8 cellular contexts compared by ENCODE assay signal in the genomic region with DNA sequence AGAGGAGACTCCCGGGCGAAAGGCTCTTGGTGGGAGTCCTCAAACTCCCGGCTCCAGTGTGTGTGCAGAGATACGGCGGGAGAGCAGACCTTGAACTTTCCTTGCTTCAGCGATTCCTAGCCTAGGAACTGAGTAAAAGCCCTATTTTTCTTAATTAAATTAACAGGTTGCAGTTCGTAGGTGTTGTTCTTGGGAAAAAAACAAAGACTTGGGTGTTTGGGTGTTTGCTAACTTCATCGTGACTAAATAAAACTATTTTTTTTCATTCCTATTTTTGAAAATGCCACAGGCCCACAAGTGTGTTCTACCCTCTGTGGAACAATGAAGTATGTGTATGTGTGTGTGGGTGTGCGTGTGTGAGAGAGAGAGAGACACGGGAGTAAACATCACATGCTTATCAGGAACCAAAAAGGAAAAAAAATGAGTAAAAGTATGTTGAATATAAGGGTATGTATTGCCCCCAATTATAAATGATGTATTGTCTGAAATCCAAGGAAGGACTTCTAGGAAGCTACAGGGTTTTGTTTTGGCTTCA. TPM values are rescaled to one million over a fixed set of nuclear protein-coding genes. Genes with fewer than 3 reads are reported as not detected.
DNase-seq lines count a peak whose midpoint lies in the region; ATAC-seq, FAIRE-seq and TF ChIP-seq lines count a peak whose summit lies in the region.

No MANE protein-coding gene starts in this region.

- FAIRE-seq in RCC 7860 (lab: Jason Lieb, UNC), result no peak

- H3K36me3 ChIP-seq in mucosa of descending colon (ENCODE audit: low read depth), result no peaks in the 10 kb centered on the region

- no peaks in the 10 kb centered on the region for H3K9me3 Mint-ChIP-seq in activated CD4-positive, alpha-beta T cell treated with anti-CD3 and anti-CD28 coated beads for 36 hours (ENCODE audit: low read depth)
- no peaks in the 10 kb centered on the region for H3K9me3 Mint-ChIP-seq in effector memory CD8-positive, alpha-beta T cell

- ATAC-seq in activated CD4-positive, alpha-beta T cell treated with anti-CD3 and anti-CD28 coated beads for 36 hours, result peak; percentile 30
- ATAC-seq in HG02763 (IDR thresholded peaks at IDR 0.05; ENCODE audit: unreplicated experiment) (peak; percentile 18), mucosa of descending colon (peak; percentile 71)
- ATAC-seq in effector memory CD8-positive, alpha-beta T cell (replicated peaks), result no peak

- H3K36me3 Mint-ChIP-seq in activated CD4-positive, alpha-beta T cell treated with anti-CD3 and anti-CD28 coated beads for 36 hours (ENCODE audit: low read depth), result no peaks in the 10 kb centered on the region
- peaks cover 8% of the 10 kb centered on the region for H3K36me3 Mint-ChIP-seq in effector memory CD8-positive, alpha-beta T cell (ENCODE audit: insufficient read depth)

- H3K4me3 ChIP-seq in mucosa of descending colon, result peak overlapping the region; percentile 65

- H3K27me3 Mint-ChIP-seq in activated CD4-positive, alpha-beta T cell treated with anti-CD3 and anti-CD28 coated beads for 36 hours, result no peaks in the 10 kb centered on the region
- no peaks in the 10 kb centered on the region for H3K27me3 Mint-ChIP-seq in effector memory CD8-positive, alpha-beta T cell

- TF ChIP-seq CTCF in mucosa of descending colon (IDR thresholded peaks at IDR 0.05), result no peak

- CTCF ChIA-PET in activated CD4-positive, alpha-beta T cell treated with anti-CD3 and anti-CD28 coated beads for 36 hours (lab: Charles Lee), result interaction anchor here (1.7 kb wide), 1 partner anchor 32 kb away, joined by 5 read pairs; no protein-coding TSS in a partner anchor

- POLR2A ChIA-PET in activated CD4-positive, alpha-beta T cell treated with anti-CD3 and anti-CD28 coated beads for 36 hours (lab: Charles Lee), result interaction anchor here (0.6 to 0.9 kb wide), 2 partner anchors 24 to 31 kb away, joined by 3 to 6 read pairs; partner anchors contain the start of gene TWF1

- peak overlapping the region; percentile 65 for H3K4me3 Mint-ChIP-seq in activated CD4-positive, alpha-beta T cell treated with anti-CD3 and anti-CD28 coated beads for 36 hours
- H3K4me3 Mint-ChIP-seq in effector memory CD8-positive, alpha-beta T cell, result peak overlapping the region; percentile 70 to 84

- DNase-seq in activated CD4-positive, alpha-beta T cell treated with anti-CD3 and anti-CD28 coated beads for 36 hours, result peak; percentile 16
- no peak for DNase-seq in activated CD4-positive, alpha-beta T cell treated with anti-CD3 and anti-CD28 coated beads for 48 hours
- peak; percentile 41 for DNase-seq in RCC 7860 (ENCODE audit: low spot score)
- DNase-seq in effector memory CD8-positive, alpha-beta T cell, result no peak
- DNase-seq in mucosa of descending colon, result peak in 1 of 3 donors; percentile 40
- no peak for DNase-seq in NCI-H748 treated with DMSO at 0.1 percent for 48 hours (lab: John Stamatoyannopoulos, UW)
- DNase-seq in NCI-H524 (lab: John Stamatoyannopoulos, UW), result no peak

- H3K9me3 ChIP-seq in mucosa of descending colon, result no peaks in the 10 kb centered on the region

- H3K4me1 ChIP-seq in mucosa of descending colon (ENCODE audit: low read depth), result peaks cover 5% of the 10 kb centered on the region

- peak overlapping the region; percentile 79 for H3K27ac Mint-ChIP-seq in activated CD4-positive, alpha-beta T cell treated with anti-CD3 and anti-CD28 coated beads for 36 hours
- peak overlapping the region; percentile 26 to 85 for H3K27ac Mint-ChIP-seq in effector memory CD8-positive, alpha-beta T cell

- intact Hi-C loops in activated CD4-positive, alpha-beta T cell treated with anti-CD3 and anti-CD28 coated beads for 36 hours (cut with DNase I, micrococcal nuclease), result loop anchor here (1.0 to 2.0 kb wide), 3 partner anchors 30 to 77 kb away; partner anchors contain the start of gene TWF1 (in 2 of the 2)
- intact Hi-C loops in mucosa of descending colon (cut with DNase I, micrococcal nuclease), result loop anchor here in 1 of 2 donors (5.0 kb wide), 1 partner anchor 79 kb away; the partner anchor contains the start of genes IRAK4 and PUS7L

- H3K4me1 Mint-ChIP-seq in activated CD4-positive, alpha-beta T cell treated with anti-CD3 and anti-CD28 coated beads for 36 hours, result peaks cover 42% of the 10 kb centered on the region
- peaks cover 27 to 30% of the 10 kb centered on the region in 2 donors for H3K4me1 Mint-ChIP-seq in effector memory CD8-positive, alpha-beta T cell (ENCODE audit: low read depth in 2 of 2)

RNA-seq across cellular contexts. Expression of gene TMEM117, which starts 0.6 kb away (rescaled TPM):
- 1 to 10 TPM; 1.4 TPM for total RNA-seq in activated CD4-positive, alpha-beta T cell treated with anti-CD3 and anti-CD28 coated beads for 36 hours
- total RNA-seq in mucosa of descending colon, result 10 to 100 TPM; 10.1 to 15.2 (median 12.3) TPM

RNA-seq across cellular contexts. Expression of gene TWF1, which starts 30.4 kb away (rescaled TPM):
- 10 to 100 TPM; 15.5 to 17.4 TPM for total RNA-seq in activated CD4-positive, alpha-beta T cell treated with anti-CD3 and anti-CD28 coated beads for 36 hours
- 100 to 1,000 TPM; 108 to 124 (median 116) TPM for total RNA-seq in mucosa of descending colon

Comparison
In these comparisons a context has a peak if more than half of its experiments do, and no peak if none do; other contexts are left out.
1. DNase-seq: peak in activated CD4-positive, alpha-beta T cell treated with anti-CD3 and anti-CD28 coated beads for 36 hours (single experiment) and RCC 7860 (single experiment); none in activated CD4-positive, alpha-beta T cell treated with anti-CD3 and anti-CD28 coated beads for 48 hours (single experiment), effector memory CD8-positive, alpha-beta T cell (0 of 3), NCI-H748 treated with DMSO at 0.1 percent for 48 hours (single experiment) and NCI-H524 (0 of 2).
2. RNA of gene TMEM117, which starts 0.6 kb away (total RNA-seq): 10.1 to 15.2 TPM in mucosa of descending colon; 1.4 TPM in activated CD4-positive, alpha-beta T cell treated with anti-CD3 and anti-CD28 coated beads for 36 hours; every median in the first group is over 4 times any median in the second.
3. RNA of gene TWF1, which starts 30.4 kb away (total RNA-seq): 108 to 124 TPM in mucosa of descending colon; 15.5 to 17.4 TPM in activated CD4-positive, alpha-beta T cell treated with anti-CD3 and anti-CD28 coated beads for 36 hours; every median in the first group is over 4 times any median in the second.